1 cellular context compared by ENCODE assay signal in genomic region chr3:11846281-11847034, GRCh38.
TF ChIP-seq lines count a peak whose summit lies in the region.

TAMM41 (minus strand) TSS chr3:11846885; CDS start chr3:11846636, 249 bp downstream.

TF ChIP-seq in WTC11, 78 proteins besides CTCF, POLR2A, EP300 and RAD21 (continued from another document):
- TF ChIP-seq ERG (CRISPR knock-in tag; IDR thresholded peaks at IDR 0.05): no peak
- peak; percentile 85 for TF ChIP-seq CREM (CRISPR knock-in tag; IDR thresholded peaks at IDR 0.05)
- TF ChIP-seq SP1 (CRISPR knock-in tag; conservative IDR thresholded peaks at IDR 0.05): peak; percentile 87
- TF ChIP-seq JUN (CRISPR knock-in tag; IDR thresholded peaks at IDR 0.05): 0 out of 2 replicates have a peak, but pooled peaks have one; percentile 16
- no peak; the same call in 1 of the 2 replicates for TF ChIP-seq ZNF219 (CRISPR knock-in tag; IDR thresholded peaks at IDR 0.05; ENCODE audit: borderline replicate concordance)
- no peak for TF ChIP-seq ZMAT4 (CRISPR knock-in tag; IDR thresholded peaks at IDR 0.05)
- no peak for TF ChIP-seq SMAD3 (CRISPR knock-in tag; IDR thresholded peaks at IDR 0.05; ENCODE audit: borderline replicate concordance)
- 0 out of 2 replicates have a peak, but pooled peaks have one; percentile 75 for TF ChIP-seq ZBTB43 (CRISPR knock-in tag; IDR thresholded peaks at IDR 0.05)
- no peak for TF ChIP-seq MLX (CRISPR knock-in tag; IDR thresholded peaks at IDR 0.05)
- peak; percentile 97 for TF ChIP-seq FOXK1 (CRISPR knock-in tag; IDR thresholded peaks at IDR 0.05)
- no peak for TF ChIP-seq HMGA2 (CRISPR knock-in tag; IDR thresholded peaks at IDR 0.05)
- TF ChIP-seq E2F5 (CRISPR knock-in tag; IDR thresholded peaks at IDR 0.05): peak; percentile 72; the same call in 1 of the 2 replicates
- TF ChIP-seq ZNF232 (CRISPR knock-in tag; IDR thresholded peaks at IDR 0.05): no peak
- TF ChIP-seq NR1H2 (CRISPR knock-in tag; IDR thresholded peaks at IDR 0.05): no peak
- peak; percentile 70; the same call in 1 of the 2 replicates for TF ChIP-seq GABPB1 (CRISPR knock-in tag; IDR thresholded peaks at IDR 0.05)
- TF ChIP-seq ATF1 (CRISPR knock-in tag; IDR thresholded peaks at IDR 0.05): 0 out of 2 replicates have a peak, but pooled peaks have one; percentile 72
- peak; percentile 75 for TF ChIP-seq TCF7 (CRISPR knock-in tag; IDR thresholded peaks at IDR 0.05; ENCODE audit: low read depth)
- TF ChIP-seq USF2 (CRISPR knock-in tag; IDR thresholded peaks at IDR 0.05): no peak
- TF ChIP-seq USF1 (CRISPR knock-in tag; IDR thresholded peaks at IDR 0.05): peak; percentile 37; the same call in 1 of the 2 replicates
- TF ChIP-seq ZNF425 (CRISPR knock-in tag; conservative IDR thresholded peaks at IDR 0.05): no peak
- peak; percentile 65; the same call in 1 of the 2 replicates for TF ChIP-seq FOXP4 (CRISPR knock-in tag; IDR thresholded peaks at IDR 0.05)
- peak; percentile 68 for TF ChIP-seq ETV6 (CRISPR knock-in tag; IDR thresholded peaks at IDR 0.05)
- TF ChIP-seq NFYB (CRISPR knock-in tag; conservative IDR thresholded peaks at IDR 0.05; ENCODE audit: low read depth): no peak
